15 cellular contexts compared by ENCODE assay signal in the genomic region with DNA sequence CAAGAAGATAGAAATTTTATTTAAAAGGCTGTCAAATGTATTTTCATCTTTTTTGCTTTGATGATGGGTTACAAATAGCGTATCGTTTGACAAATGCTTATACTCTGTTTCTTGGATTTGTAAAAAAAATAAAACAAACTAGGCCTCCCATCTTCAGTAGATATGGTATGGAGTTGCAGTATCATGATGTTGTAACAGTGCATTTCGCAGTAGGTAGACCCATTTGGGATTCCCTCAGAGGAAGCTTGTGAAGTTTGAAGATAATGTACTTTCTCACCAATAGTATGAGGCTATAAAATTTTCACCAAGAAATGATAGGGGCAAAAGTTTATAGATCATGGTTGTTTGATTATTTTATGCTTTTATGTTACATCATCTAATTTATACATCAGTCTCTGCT. TPM values are rescaled to one million over a fixed set of nuclear protein-coding genes. Genes with fewer than 3 reads are reported as not detected.
A peak's percentile ranks its signal among the peaks of the same experiment; 100 is the strongest.
DNase-seq lines count a peak whose midpoint lies in the region; ATAC-seq and TF ChIP-seq lines count a peak whose summit lies in the region.
"Had no signal": no experiment of that assay in that cellular context is flagged by ENCODE, and none has a peak within 500 bp of the region (broad histone marks: within the 10 kb centered on the region; RNA-seq: fewer than 3 reads in every experiment).

No MANE protein-coding gene starts in this region.

- TF ChIP-seq CTCF in left ventricle myocardium inferior (IDR thresholded peaks at IDR 0.05; ENCODE audit: borderline replicate concordance) (no peak), transverse colon (IDR thresholded peaks at IDR 0.05) (no peak)

- H3K4me3 Mint-ChIP-seq in activated CD4-positive, alpha-beta memory T cell treated with anti-CD3 and anti-CD28 coated beads, Interleukin-2, amount 10 ng/mL, durations not matched to agents 7 days and 5 days, result peak overlapping the region; percentile 15
- peak overlapping the region; percentile 44 to 77 (median 63) for H3K4me3 Mint-ChIP-seq in immature natural killer cell

- H3K9me3 Mint-ChIP-seq in activated CD4-positive, alpha-beta memory T cell treated with anti-CD3 and anti-CD28 coated beads, Interleukin-2, amount 10 ng/mL, durations not matched to agents 7 days and 5 days, result no peaks in the 10 kb centered on the region
- H3K9me3 Mint-ChIP-seq in immature natural killer cell, result no peaks in the 10 kb centered on the region

- DNase-seq in left ventricle myocardium inferior (no peak), right cardiac atrium (no peak), immature natural killer cell (no peak), transverse colon (no peak), GM19240 (ENCODE audit: insufficient read length, low spot score) (no peak), cerebellum (ENCODE audit: low spot score) (no peak), MG63 (no peak)
- DNase-seq in activated CD4-positive, alpha-beta memory T cell treated with anti-CD3 and anti-CD28 coated beads, Interleukin-2, amount 10 ng/mL, durations not matched to agents 7 days and 5 days, result no peak
- DNase-seq: activated CD8-positive, alpha-beta memory T cell treated with anti-CD3 and anti-CD28 coated beads for 24 hours; BE2C; NCI-H2171; PC-3; stomach had no signal

- H3K27me3 ChIP-seq in left ventricle myocardium inferior (ENCODE audit: low read depth) (no peaks in the 10 kb centered on the region), right cardiac atrium (ENCODE audit: control insufficient read depth, insufficient read depth) (no peaks in the 10 kb centered on the region), transverse colon (no peaks in the 10 kb centered on the region), MG63 (no peaks in the 10 kb centered on the region)
- H3K27me3 ChIP-seq: BE2C, hepatocyte, stomach had no signal

- H3K27ac ChIP-seq in left ventricle myocardium inferior (replicated peaks) (peak overlapping the region; percentile 99), right cardiac atrium (ENCODE audit: low read length) (no peak overlapping the region), transverse colon (peak overlapping the region; percentile 51 to 97 (median 58))
- H3K27ac ChIP-seq: hepatocyte had no signal

- CTCF ChIA-PET in activated CD4-positive, alpha-beta memory T cell treated with anti-CD3 and anti-CD28 coated beads, Interleukin-2, amount 10 ng/mL, durations not matched to agents 7 days and 5 days (lab: Charles Lee), result interaction anchor here (1.6 kb wide), 1 partner anchor 11 kb away, joined by 8 read pairs; a partner anchor contains a TSS

- H3K27me3 Mint-ChIP-seq in activated CD4-positive, alpha-beta memory T cell treated with anti-CD3 and anti-CD28 coated beads, Interleukin-2, amount 10 ng/mL, durations not matched to agents 7 days and 5 days, result no peaks in the 10 kb centered on the region
- peaks cover 0 to 3% (median 0%) of the 10 kb centered on the region in 3 donors for H3K27me3 Mint-ChIP-seq in immature natural killer cell (ENCODE audit: low read depth in 3 of 3)
- H3K27me3 Mint-ChIP-seq: progenitor cell of endocrine pancreas had no signal

- ATAC-seq in right cardiac atrium, result no peak
- ATAC-seq: PC-3 had no signal

- H3K4me1 Mint-ChIP-seq in activated CD4-positive, alpha-beta memory T cell treated with anti-CD3 and anti-CD28 coated beads, Interleukin-2, amount 10 ng/mL, durations not matched to agents 7 days and 5 days, result peaks cover 76% of the 10 kb centered on the region
- H3K4me1 Mint-ChIP-seq in immature natural killer cell, result peaks cover 84 to 100% of the 10 kb centered on the region in 2 donors

- TF ChIP-seq POLR2A in transverse colon (IDR thresholded peaks at IDR 0.05), result no peak

- no peaks in the 10 kb centered on the region for H3K36me3 ChIP-seq in left ventricle myocardium inferior
- no peaks in the 10 kb centered on the region for H3K36me3 ChIP-seq in transverse colon
- H3K36me3 ChIP-seq in MG63, result peaks cover 23% of the 10 kb centered on the region
- H3K36me3 ChIP-seq: BE2C, stomach had no signal

- H3K9me3 ChIP-seq in left ventricle myocardium inferior (replicated peaks) (no peaks in the 10 kb centered on the region), right cardiac atrium (ENCODE audit: control insufficient read depth, low read length) (no peaks in the 10 kb centered on the region), transverse colon (no peaks in the 10 kb centered on the region), MG63 (no peaks in the 10 kb centered on the region)
- H3K9me3 ChIP-seq: BE2C, stomach had no signal

- POLR2A ChIA-PET in activated CD4-positive, alpha-beta memory T cell treated with anti-CD3 and anti-CD28 coated beads, Interleukin-2, amount 10 ng/mL, durations not matched to agents 7 days and 5 days (lab: Charles Lee), result interaction anchor here (0.7 to 10.5 kb wide), 11 partner anchors 8 to 86 kb away, joined by 3 to 179 read pairs (median 5); a partner anchor contains a TSS

- 91% methylated on average over 3 of the region's 3 CpGs for WGBS in right cardiac atrium
- 69 to 83% methylated on average over 3 of the region's 3 CpGs for WGBS in transverse colon (ENCODE audit: low coverage in 1 of 2), 2 donors

- H3K27ac Mint-ChIP-seq in activated CD4-positive, alpha-beta memory T cell treated with anti-CD3 and anti-CD28 coated beads, Interleukin-2, amount 10 ng/mL, durations not matched to agents 7 days and 5 days, result peak overlapping the region; percentile 29
- H3K27ac Mint-ChIP-seq in immature natural killer cell, result peak overlapping the region; percentile 53 to 86 (median 72)
- H3K27ac Mint-ChIP-seq: progenitor cell of endocrine pancreas had no signal

- H3K4me3 ChIP-seq in left ventricle myocardium inferior, result peak overlapping the region; percentile 47
- H3K4me3 ChIP-seq in right cardiac atrium (ENCODE audit: low read length), result no peak overlapping the region
- H3K4me3 ChIP-seq in transverse colon, result no peak overlapping the region
- H3K4me3 ChIP-seq in MG63, result no peak overlapping the region
- H3K4me3 ChIP-seq: hepatocyte had no signal

- in situ Hi-C loops in transverse colon (cut with MboI; ENCODE audit: low pct_ligation_motif_present in 1 of 4, low pct_unique_long_range_greater_than_20kb in 1 of 4, low sequenced_read_pairs in 3 of 4), result loop anchor here in 1 of 4 donors (25.0 kb wide), 1 partner anchor 158 kb away; no protein-coding TSS in a partner anchor

- peaks cover 22% of the 10 kb centered on the region for H3K36me3 Mint-ChIP-seq in activated CD4-positive, alpha-beta memory T cell treated with anti-CD3 and anti-CD28 coated beads, Interleukin-2, amount 10 ng/mL, durations not matched to agents 7 days and 5 days (ENCODE audit: low read depth)
- no peaks in the 10 kb centered on the region for H3K36me3 Mint-ChIP-seq in immature natural killer cell

- intact Hi-C loops in left ventricle myocardium inferior (cut with micrococcal nuclease), result loop anchor here (10.0 kb wide), 2 partner anchors 105 to 155 kb away; no protein-coding TSS in a partner anchor
- intact Hi-C loops in right cardiac atrium (cut with DNase I), result loop anchor here in 1 of 4 donors (10.0 kb wide), 1 partner anchor 45 kb away; no protein-coding TSS in a partner anchor
- intact Hi-C loops in transverse colon (cut with DNase I; ENCODE audit: low total_unique reads), result no loop called here

- H3K4me1 ChIP-seq in left ventricle myocardium inferior (peaks cover 100% of the 10 kb centered on the region), right cardiac atrium (ENCODE audit: control insufficient read depth, insufficient read depth, low read length) (peaks cover 13% of the 10 kb centered on the region), transverse colon (peaks cover 51 to 99% (median 70%) of the 10 kb centered on the region in 4 donors)

- TF ChIP-seq EP300 in transverse colon (IDR thresholded peaks at IDR 0.05; ENCODE audit: low read depth), result no peak

RNA-seq across cellular contexts. Expression of a gene that starts 10.7 kb away (rescaled TPM):
- total RNA-seq in left ventricle myocardium inferior (172 TPM), right cardiac atrium (100 to 1,000 TPM; 142 to 160 (median 154) TPM), transverse colon (100 to 1,000 TPM; 232 to 658 (median 509) TPM), cerebellum (69.0 TPM)
- polyA plus RNA-seq in right cardiac atrium (52.7 TPM), immature natural killer cell (100 to 1,000 TPM; 270 to 399 (median 286) TPM)
- 100 to 1,000 TPM; 289 to 305 TPM for total RNA-seq in activated CD4-positive, alpha-beta memory T cell treated with anti-CD3 and anti-CD28 coated beads, Interleukin-2, amount 10 ng/mL, durations not matched to agents 7 days and 5 days
- 171 and 176 TPM in 2 replicates for total RNA-seq in MG63 (2014; rRNA removed; shearing (Covaris generic); ENCODE audit: low replicate concordance)
